8 cellular contexts compared by ENCODE assay signal in genomic region chr19:57362419-57362818, GRCh38. TPM values are rescaled to one million over a fixed set of nuclear protein-coding genes. Genes with fewer than 3 reads are reported as not detected.
DNase-seq lines count a peak whose midpoint lies in the region; ATAC-seq and TF ChIP-seq lines count a peak whose summit lies in the region.

No MANE protein-coding gene starts in this region.

- no peaks in the 10 kb centered on the region for H4K20me1 ChIP-seq in MM.1S (ENCODE audit: insufficient read depth, low read length)

- H3K9ac ChIP-seq in MM.1S (ENCODE audit: low read length): no peak overlapping the region

- POLR2A ChIA-PET in naive thymus-derived CD8-positive, alpha-beta T cell (lab: Charles Lee): interaction anchor here (0.5 to 2.0 kb wide), 2 partner anchors 11 to 1000 kb away, joined by 3 to 10 read pairs; partner anchors contain the start of genes ZNF304 and ZNF497

- ATAC-seq in naive thymus-derived CD8-positive, alpha-beta T cell: no peak
- ATAC-seq in GM18517 (IDR thresholded peaks at IDR 0.05; ENCODE audit: unreplicated experiment): no peak

- H3K27me3 Mint-ChIP-seq in naive thymus-derived CD8-positive, alpha-beta T cell: no peaks in the 10 kb centered on the region

- H2AFZ ChIP-seq in MM.1S (ENCODE audit: low read length): peak overlapping the region; percentile 84

- no peaks in the 10 kb centered on the region for H3K27me3 ChIP-seq in MM.1S (replicated peaks; ENCODE audit: insufficient read depth, low read length)

- peaks cover 12 to 18% (median 17%) of the 10 kb centered on the region in 4 donors for H3K4me1 Mint-ChIP-seq in naive thymus-derived CD8-positive, alpha-beta T cell

- TF ChIP-seq CTCF in AG10803 (conservative IDR thresholded peaks at IDR 0.05; ENCODE audit: low read length): no peak
- TF ChIP-seq CTCF in MM.1S (IDR thresholded peaks at IDR 0.05; ENCODE audit: low read length): no peak

- H3K27ac Mint-ChIP-seq in naive thymus-derived CD8-positive, alpha-beta T cell: peak overlapping the region; percentile 95 to 99 (median 98)

- peak overlapping the region; percentile 66 for H3K4me3 ChIP-seq in AG10803 (ENCODE audit: low read length)
- H3K4me3 ChIP-seq in MM.1S (ENCODE audit: low read length): peak overlapping the region; percentile 60

- no peak overlapping the region for H3K27ac ChIP-seq in MM.1S (ENCODE audit: low read length)

- peaks cover 5% of the 10 kb centered on the region for H3K36me3 ChIP-seq in MM.1S (replicated peaks; ENCODE audit: insufficient read depth, low read length)

- DNase-seq in AG10803 (ENCODE audit: low read depth) (no peak), MM.1S (no peak), dermis blood vessel endothelial cell (peak; percentile 9), amygdala (lab: John Stamatoyannopoulos, UW) (no peak), NCI-H146 treated with DMSO at 0.1 percent for 48 hours (lab: John Stamatoyannopoulos, UW; ENCODE audit: unreplicated experiment) (no peak), NCI-H1105 (lab: John Stamatoyannopoulos, UW) (no peak)
- DNase-seq in naive thymus-derived CD8-positive, alpha-beta T cell: no peak

- H3K9me2 ChIP-seq in MM.1S (replicated peaks; ENCODE audit: insufficient read depth, low read length): no peaks in the 10 kb centered on the region

- no peaks in the 10 kb centered on the region for H3K4me1 ChIP-seq in MM.1S (ENCODE audit: low read length)

- peaks cover 7% of the 10 kb centered on the region; the same call in 1 of the 2 replicates for H3K79me2 ChIP-seq in MM.1S (ENCODE audit: low read length)

- peak overlapping the region in 9 of 10 donors; percentile 84 to 96 (median 93) for H3K4me3 Mint-ChIP-seq in naive thymus-derived CD8-positive, alpha-beta T cell

- peaks cover 5% of the 10 kb centered on the region; the same call in 1 of the 2 replicates for H3F3A ChIP-seq in MM.1S (ENCODE audit: insufficient read depth, low read length)

- H3K9me3 Mint-ChIP-seq in naive thymus-derived CD8-positive, alpha-beta T cell: peaks cover 0 to 80% (median 31%) of the 10 kb centered on the region in 9 donors

- H3K9me3 ChIP-seq in MM.1S (replicated peaks; ENCODE audit: insufficient read depth, low read length): no peaks in the 10 kb centered on the region

- peak overlapping the region; percentile 61; the same call in 1 of the 2 replicates for H3K4me2 ChIP-seq in MM.1S (ENCODE audit: low read depth, low read length)

- peaks cover 18 to 58% (median 35%) of the 10 kb centered on the region in 3 donors for H3K36me3 Mint-ChIP-seq in naive thymus-derived CD8-positive, alpha-beta T cell

RNA-seq across cellular contexts. Expression of gene TRAPPC2B, which starts 0.9 kb away (rescaled TPM):
- total RNA-seq in dermis blood vessel endothelial cell: 8.8 and 11.6 TPM in 2 replicates
- total RNA-seq in naive thymus-derived CD8-positive, alpha-beta T cell: 10 to 100 TPM; 12.2 to 15.6 TPM
- polyA plus RNA-seq in naive thymus-derived CD8-positive, alpha-beta T cell: 10 to 100 TPM; 15.0 to 20.5 (median 19.1) TPM

RNA-seq across cellular contexts. Expression of gene ZNF547, which starts 0.9 kb away (rescaled TPM):
- 1.9 and 3.6 TPM in 2 replicates for total RNA-seq in dermis blood vessel endothelial cell
- total RNA-seq in naive thymus-derived CD8-positive, alpha-beta T cell: 1 to 10 TPM; 7.3 to 7.4 TPM
- polyA plus RNA-seq in naive thymus-derived CD8-positive, alpha-beta T cell: 1 to 10 TPM in 1 of 3 donors, under 1 TPM in 2; 0.28 to 1.2 (median 0.34) TPM

RNA-seq across cellular contexts. Expression of gene ZNF304, which starts 11.3 kb away (rescaled TPM):
- 10.5 and 11.1 TPM in 2 replicates for total RNA-seq in dermis blood vessel endothelial cell
- total RNA-seq in naive thymus-derived CD8-positive, alpha-beta T cell: 10 to 100 TPM; 17.2 TPM
- 1 to 10 TPM; 1.5 to 3.3 (median 1.7) TPM for polyA plus RNA-seq in naive thymus-derived CD8-positive, alpha-beta T cell

RNA-seq across cellular contexts. Expression of gene ZNF548, which starts 27.2 kb away (rescaled TPM):
- 13.3 and 16.0 TPM in 2 replicates for total RNA-seq in dermis blood vessel endothelial cell
- total RNA-seq in naive thymus-derived CD8-positive, alpha-beta T cell: 10 to 100 TPM; 91.9 to 96.6 TPM
- polyA plus RNA-seq in naive thymus-derived CD8-positive, alpha-beta T cell: 10 to 100 TPM; 11.8 to 16.5 (median 12.2) TPM

RNA-seq across cellular contexts. Expression of gene ZNF543, which starts 42.1 kb away (rescaled TPM):
- 10.0 and 15.1 TPM in 2 replicates for total RNA-seq in dermis blood vessel endothelial cell
- 10 to 100 TPM; 13.1 to 13.7 TPM for total RNA-seq in naive thymus-derived CD8-positive, alpha-beta T cell
- polyA plus RNA-seq in naive thymus-derived CD8-positive, alpha-beta T cell: 1 to 10 TPM in 2 of 3 donors, under 1 TPM in 1; 0.98 to 6.4 (median 2.7) TPM
